Comparison of ENCODE assay signal across 14 cellular contexts in genomic region chr10:97127960-97128850, GRCh38. TPM values are rescaled to one million over a fixed set of nuclear protein-coding genes. Genes with fewer than 3 reads are reported as not detected.
DNase-seq lines count a peak whose midpoint lies in the region; ATAC-seq, FAIRE-seq and TF ChIP-seq lines count a peak whose summit lies in the region.
"Had no signal": no experiment of that assay in that cellular context is flagged by ENCODE, and none has a peak within 500 bp of the region (broad histone marks: within the 10 kb centered on the region; RNA-seq: fewer than 3 reads in every experiment).

No MANE protein-coding gene starts in this region.

- H4K20me1 ChIP-seq in PC-3 (ENCODE audit: low read length), result no peaks in the 10 kb centered on the region

- H2BK12ac ChIP-seq in mesenchymal stem cell (ENCODE audit: low read length in 2 of 2), result no peak overlapping the region

- H3K4me3 ChIP-seq in mesenchymal stem cell (ENCODE audit: insufficient read depth in 1 of 2, low read depth in 1 of 2, low read length in 2 of 2) (no peak overlapping the region), PC-3 (ENCODE audit: low read length) (no peak overlapping the region)
- no peak overlapping the region for H3K4me3 ChIP-seq in CD8-positive, alpha-beta T cell (ENCODE audit: low read depth, low read length)

- H3K79me1 ChIP-seq in mesenchymal stem cell (replicated peaks; ENCODE audit: low read length, poor library complexity, severe bottlenecking), result no peaks in the 10 kb centered on the region

- DNase-seq in Ammon's horn (ENCODE audit: low spot score) (peak; percentile 72), NCI-H1092 (lab: John Stamatoyannopoulos, UW) (peak; percentile 47), T-helper 17 cell (no peak), mesenchymal stem cell (no peak), A172 (ENCODE audit: low spot score) (no peak), frontal cortex (ENCODE audit: low spot score in 2 of 2) (no peak), PC-3 (no peak)
- no peak for DNase-seq in CD8-positive, alpha-beta T cell
- DNase-seq: AML-193, KG1, NCI-H526 treated with DMSO at 0.1 percent for 48 hours had no signal

- H3K27ac Mint-ChIP-seq in T-helper 17 cell, result peak overlapping the region; percentile 45
- no peak overlapping the region for H3K27ac Mint-ChIP-seq in CD8-positive, alpha-beta T cell
- H3K27ac Mint-ChIP-seq: activated naive CD8-positive, alpha-beta T cell; dendritic cell treated with granulocyte-macrophage colony-stimulating factor and Interleukin-4, amounts not matched to agents 40 ng/mL and 50 ng/mL, for 4 days; stimulated activated naive CD8-positive, alpha-beta T cell treated with anti-CD3 and anti-CD28 coated beads, Interleukin-15, Interleukin-2, amounts not matched to agents 100 ng/mL and 50 ng/mL, for 24 hours had no signal

- H3K36me3 ChIP-seq in mesenchymal stem cell (ENCODE audit: control insufficient read depth in 1 of 2, insufficient read depth in 2 of 2, low read depth in 1 of 2, low read length in 2 of 2) (no peaks in the 10 kb centered on the region), PC-3 (ENCODE audit: low read depth, low read length) (no peaks in the 10 kb centered on the region)
- no peaks in the 10 kb centered on the region for H3K36me3 ChIP-seq in CD8-positive, alpha-beta T cell (ENCODE audit: insufficient read depth, low read length)

- H3K14ac ChIP-seq in mesenchymal stem cell (ENCODE audit: low read length in 2 of 2), result no peak overlapping the region

- no peaks in the 10 kb centered on the region for H3K9me2 ChIP-seq in PC-3 (replicated peaks; ENCODE audit: low read length)

- H3K27me3 Mint-ChIP-seq in T-helper 17 cell, result peaks cover 34% of the 10 kb centered on the region
- peaks cover 5% of the 10 kb centered on the region for H3K27me3 Mint-ChIP-seq in CD8-positive, alpha-beta T cell (ENCODE audit: low read depth)
- H3K27me3 Mint-ChIP-seq: activated naive CD8-positive, alpha-beta T cell had no signal

- H3K4ac ChIP-seq in mesenchymal stem cell (ENCODE audit: low read depth in 1 of 2, low read length in 2 of 2), result no peak overlapping the region

- 69% methylated on average over 15 of the region's 15 CpGs for WGBS in mesenchymal stem cell

- peak overlapping the region; percentile 13 for H4K8ac ChIP-seq in mesenchymal stem cell (ENCODE audit: low read length)

- peaks cover 2% of the 10 kb centered on the region for H3K4me1 Mint-ChIP-seq in T-helper 17 cell
- no peaks in the 10 kb centered on the region for H3K4me1 Mint-ChIP-seq in CD8-positive, alpha-beta T cell (ENCODE audit: low read depth)

- no peak overlapping the region for H3K18ac ChIP-seq in mesenchymal stem cell (ENCODE audit: low read depth in 1 of 2, low read length in 2 of 2)

- H3K9ac ChIP-seq in mesenchymal stem cell (ENCODE audit: low read length), result no peak overlapping the region
- H3K9ac ChIP-seq in PC-3 (ENCODE audit: low read length), result no peak overlapping the region

- H3K27ac ChIP-seq in mesenchymal stem cell (ENCODE audit: low read length, poor library complexity, severe bottlenecking) (no peak overlapping the region), PC-3 (ENCODE audit: low read length) (no peak overlapping the region)
- no peak overlapping the region for H3K27ac ChIP-seq in CD8-positive, alpha-beta T cell (ENCODE audit: low read depth, low read length)

- no TSS peak for BruUV-seq in PC-3 (replicated peaks; lab: Mats Ljungman, UMichigan)

- no peak overlapping the region for H2BK15ac ChIP-seq in mesenchymal stem cell (ENCODE audit: low read depth, poor library complexity, severe bottlenecking)

- no peak for FAIRE-seq in frontal cortex (lab: Jason Lieb, UNC)

- H2BK5ac ChIP-seq in mesenchymal stem cell (ENCODE audit: low read depth, low read length, poor library complexity, severe bottlenecking), result no peak overlapping the region

- intact Hi-C loops in CD8-positive, alpha-beta T cell (cut with DNase I, micrococcal nuclease), result no loop called here
- intact Hi-C loops in PC-3 (cut with micrococcal nuclease), result no loop called here

- H3K4me2 ChIP-seq in mesenchymal stem cell (ENCODE audit: low read length, poor library complexity, severe bottlenecking), result no peak overlapping the region
- H3K4me2 ChIP-seq in PC-3 (ENCODE audit: low read length), result no peak overlapping the region

- no peak overlapping the region for H2BK120ac ChIP-seq in mesenchymal stem cell (ENCODE audit: low read depth, low read length)

- CTCF ChIA-PET in CD8-positive, alpha-beta T cell (lab: Charles Lee), result no interaction called here
- CTCF ChIA-PET in PC-3 (lab: Charles Lee), result no interaction called here

- H3K27me3 ChIP-seq in mesenchymal stem cell (ENCODE audit: control insufficient read depth in 1 of 2, insufficient read depth in 1 of 2, low read length in 2 of 2), result peaks cover 56 to 81% of the 10 kb centered on the region in 2 experiments
- no peaks in the 10 kb centered on the region for H3K27me3 ChIP-seq in CD8-positive, alpha-beta T cell (ENCODE audit: insufficient read depth, low read length)
- H3K27me3 ChIP-seq in PC-3 (ENCODE audit: low read length), result peaks cover 9% of the 10 kb centered on the region; the same call in 1 of the 2 replicates

- H3K9me3 ChIP-seq in T-helper 17 cell (ENCODE audit: control insufficient read depth, low read length, poor library complexity, severe bottlenecking) (no peaks in the 10 kb centered on the region), mesenchymal stem cell (ENCODE audit: control insufficient read depth, low read length) (no peaks in the 10 kb centered on the region), PC-3 (ENCODE audit: low read length) (no peaks in the 10 kb centered on the region)
- H3K9me3 ChIP-seq in CD8-positive, alpha-beta T cell (ENCODE audit: low read length), result no peaks in the 10 kb centered on the region

- no peaks in the 10 kb centered on the region for H3K79me2 ChIP-seq in PC-3 (ENCODE audit: low read length)

- no peak for TF ChIP-seq CTCF in CD8-positive, alpha-beta T cell (IDR thresholded peaks at IDR 0.05)
- no peak for TF ChIP-seq CTCF in PC-3 (conservative IDR thresholded peaks at IDR 0.05; ENCODE audit: low read depth, low read length)

- H3K4me1 ChIP-seq in mesenchymal stem cell (ENCODE audit: control insufficient read depth, insufficient read depth, low read depth, low read length) (no peaks in the 10 kb centered on the region), PC-3 (ENCODE audit: insufficient read depth, low read length) (no peaks in the 10 kb centered on the region)
- no peaks in the 10 kb centered on the region for H3K4me1 ChIP-seq in CD8-positive, alpha-beta T cell (ENCODE audit: insufficient read depth, low read length)

- ATAC-seq in T-helper 17 cell (no peak), PC-3 (no peak)
- no peak for ATAC-seq in CD8-positive, alpha-beta T cell

- H4K91ac ChIP-seq in mesenchymal stem cell (ENCODE audit: low read length), result no peak overlapping the region

- H3K36me3 Mint-ChIP-seq in T-helper 17 cell (ENCODE audit: low read depth), result no peaks in the 10 kb centered on the region
- H3K36me3 Mint-ChIP-seq in CD8-positive, alpha-beta T cell, result no peaks in the 10 kb centered on the region
- H3K36me3 Mint-ChIP-seq: activated naive CD8-positive, alpha-beta T cell had no signal

- H3F3A ChIP-seq in PC-3 (ENCODE audit: low read length, unreplicated experiment), result no peaks in the 10 kb centered on the region

- H3K23ac ChIP-seq in mesenchymal stem cell (ENCODE audit: low read length in 2 of 2), result no peak overlapping the region

- H2AK5ac ChIP-seq in mesenchymal stem cell (ENCODE audit: low read length, severe bottlenecking), result no peak overlapping the region

- H3K4me3 Mint-ChIP-seq in T-helper 17 cell, result no peak overlapping the region
- H3K4me3 Mint-ChIP-seq in CD8-positive, alpha-beta T cell, result no peak overlapping the region
- H3K4me3 Mint-ChIP-seq: activated naive CD8-positive, alpha-beta T cell; dendritic cell treated with granulocyte-macrophage colony-stimulating factor and Interleukin-4, amounts not matched to agents 40 ng/mL and 50 ng/mL, for 4 days; stimulated activated naive CD8-positive, alpha-beta T cell treated with anti-CD3 and anti-CD28 coated beads, Interleukin-15, Interleukin-2, amounts not matched to agents 100 ng/mL and 50 ng/mL, for 24 hours had no signal

- POLR2A ChIA-PET in CD8-positive, alpha-beta T cell (lab: Charles Lee), result no interaction called here
- POLR2A ChIA-PET in PC-3 (lab: Charles Lee; ENCODE audit: unreplicated experiment), result no interaction called here

- H2AFZ ChIP-seq in mesenchymal stem cell (ENCODE audit: low read depth, low read length) (no peak overlapping the region), PC-3 (ENCODE audit: low read length) (no peak overlapping the region)

- no peaks in the 10 kb centered on the region for H3K9me3 Mint-ChIP-seq in CD8-positive, alpha-beta T cell
- H3K9me3 Mint-ChIP-seq: dendritic cell treated with granulocyte-macrophage colony-stimulating factor and Interleukin-4, amounts not matched to agents 40 ng/mL and 50 ng/mL, for 4 days; stimulated activated naive CD8-positive, alpha-beta T cell treated with anti-CD3 and anti-CD28 coated beads, Interleukin-15, Interleukin-2, amounts not matched to agents 100 ng/mL and 50 ng/mL, for 24 hours had no signal

RNA-seq across cellular contexts. Expression of gene SLIT1, which starts 57.6 kb away (rescaled TPM):
- under 1 TPM; 0.44 to 0.50 TPM for total RNA-seq in T-helper 17 cell
- 0.06 TPM for polyA plus RNA-seq in mesenchymal stem cell (2013, experiment 1 of 2)
- 0.03 TPM for polyA plus RNA-seq in mesenchymal stem cell (2013, experiment 2 of 2)
- total RNA-seq in A172 (2014; rRNA removed; shearing (Covaris generic)), result not detected in 2 replicates
- total RNA-seq in CD8-positive, alpha-beta T cell, result under 1 TPM; 0.17 to 0.35 TPM
- 48.9 TPM for total RNA-seq in frontal cortex
- not detected in 2 replicates for total RNA-seq in PC-3 (2014; rRNA removed)

Comparison
In these comparisons a context has a peak if more than half of its experiments do, and no peak if none do; other contexts are left out.
1. DNase-seq: peak in Ammon's horn (single experiment) and NCI-H1092 (single experiment); none in T-helper 17 cell (0 of 3), mesenchymal stem cell (single experiment), A172 (single experiment), CD8-positive, alpha-beta T cell (0 of 7), frontal cortex (0 of 2) and PC-3 (single experiment).
2. RNA of gene SLIT1, which starts 57.6 kb away (total RNA-seq): 48.9 TPM in frontal cortex (single experiment); 0.44 to 0.50 TPM in T-helper 17 cell, 0.17 to 0.35 TPM in CD8-positive, alpha-beta T cell, not detected in A172 and not detected in PC-3; every median in the first group is over 10 times any median in the second.